Comparison of ENCODE assay signal across 1 cellular context in genomic region chr11:72024073-72024749, GRCh38.
TF ChIP-seq lines count a peak whose summit lies in the region.

No MANE protein-coding gene starts in this region.

TF ChIP-seq in HepG2, 621 proteins besides CTCF, POLR2A, EP300 and RAD21:
- TF ChIP-seq SMYD3 (CRISPR knock-in tag; IDR thresholded peaks at IDR 0.05) (no peak), ZMAT3 (CRISPR knock-in tag; conservative IDR thresholded peaks at IDR 0.05) (0 out of 2 replicates have a peak, but pooled peaks have one; percentile 4), MAFF (IDR thresholded peaks at IDR 0.05; ENCODE audit: low read depth, low read length) (peak; percentile 53; the same call in 1 of the 2 replicates), ZBTB4 (CRISPR knock-in tag; IDR thresholded peaks at IDR 0.05; ENCODE audit: borderline replicate concordance) (no peak), ZNF850 (CRISPR knock-in tag; conservative IDR thresholded peaks at IDR 0.05) (no peak), MAFK (conservative IDR thresholded peaks at IDR 0.05 in 1 of 2, IDR thresholded peaks at IDR 0.05 in 1 of 2; ENCODE audit: low read length in 2 of 2) (peak; percentile 64 to 79), HNRNPH1 (optimal IDR thresholded peaks at IDR 0.05; ENCODE audit: low read depth, low read length) (no peak), ZHX1 (CRISPR knock-in tag; IDR thresholded peaks at IDR 0.05; ENCODE audit: low read depth) (no peak)
